Comparison of ENCODE assay signal across 29 cellular contexts in genomic region chr10:8815969-8816368, GRCh38.
"Had no signal": no experiment of that assay in that cellular context is flagged by ENCODE, and none has a peak within 500 bp of the region (broad histone marks: within the 10 kb centered on the region; RNA-seq: fewer than 3 reads in every experiment).

No MANE protein-coding gene starts in this region.

- H3K27ac ChIP-seq: body of pancreas, pancreas, prostate gland, skin epidermis, vagina had no signal

- H3K36me3 ChIP-seq: pancreas, prostate gland, vagina had no signal

- H3K9me3 ChIP-seq: body of pancreas, pancreas, prostate gland, vagina had no signal

- FAIRE-seq: pancreas had no signal

- ATAC-seq: activated CD8-positive, alpha-beta T cell treated with anti-CD3 and anti-CD28 coated beads for 36 hours; activated T-cell treated with anti-CD3 and anti-CD28 coated beads, Interleukin-2, amount 50 U/mL, for 4 hours; activated T-helper 17 cell treated with anti-CD3 and anti-CD28 coated beads, Interleukin-2, amount 50 U/mL, for 72 hours; body of pancreas; effector memory CD8-positive, alpha-beta T cell; esophagus mucosa; left colon; naive thymus-derived CD4-positive, alpha-beta T cell; pancreas; sciatic nerve; stimulated activated effector memory CD8-positive, alpha-beta T cell treated with anti-CD3 and anti-CD28 coated beads, Interleukin-12 subunit alpha, Interleukin-12 subunit beta, amount 100 ng/mL, for 72 hours; stimulated activated naive CD8-positive, alpha-beta T cell treated with anti-CD3 and anti-CD28 coated beads, Interleukin-15, amount 100 ng/mL, for 72 hours; T-helper 17 cell had no signal

- H3K27me3 ChIP-seq: body of pancreas, pancreas, vagina had no signal

- DNase-seq: activated CD4-positive, alpha-beta T cell treated with anti-CD3 and anti-CD28 coated beads, Interleukin-2, amount 50 U/mL, for 1 hour; activated CD4-positive, CD25-positive, alpha-beta regulatory T cell treated with anti-CD3 and anti-CD28 coated beads, Interleukin-2, amount 50 U/mL, for 72 hours; activated CD8-positive, alpha-beta T cell treated with anti-CD3 and anti-CD28 coated beads for 36 hours; activated gamma-delta T cell treated with Interleukin-2 at 50 U/mL for 16 hours; activated naive CD4-positive, alpha-beta T cell treated with anti-CD3 and anti-CD28 coated beads, Interleukin-2, amount 50 U/mL, for 16 hours; activated T-cell treated with anti-CD3 and anti-CD28 coated beads, Interleukin-2, amount 50 U/mL, for 4 hours; anterior cingulate cortex; body of pancreas; cortex of kidney; effector memory CD8-positive, alpha-beta T cell; foreskin fibroblast; left colon; midbrain; naive thymus-derived CD4-positive, alpha-beta T cell; pancreas; retina; stimulated activated CD4-positive, alpha-beta T cell treated with anti-CD3 and anti-CD28 coated beads, Interleukin-4, amount 100 ng/mL, for 24 hours; stimulated activated naive CD8-positive, alpha-beta T cell treated with anti-CD3 and anti-CD28 coated beads, Interleukin-15, amount 100 ng/mL, for 72 hours; substantia nigra; SW 1271; T-helper 17 cell; T1000 had no signal

- H3K4me1 ChIP-seq: body of pancreas, pancreas, prostate gland had no signal

- H3K4me3 ChIP-seq: body of pancreas, pancreas, prostate gland, skin epidermis, vagina had no signal
